21 cellular contexts compared by ENCODE assay signal in genomic region chr2:234671716-234672115, GRCh38.
"Had no signal": no experiment of that assay in that cellular context is flagged by ENCODE, and none has a peak within 500 bp of the region (broad histone marks: within the 10 kb centered on the region; RNA-seq: fewer than 3 reads in every experiment).

No MANE protein-coding gene starts in this region.

- H3K9me3 Mint-ChIP-seq: activated CD8-positive, alpha-beta T cell treated with anti-CD3 and anti-CD28 coated beads for 36 hours; activated naive CD4-positive, alpha-beta T cell treated with anti-CD3 and anti-CD28 coated beads, Interleukin-2, amount 10 ng/mL, durations not matched to agents 7 days and 5 days; activated naive CD8-positive, alpha-beta T cell treated with anti-CD3 and anti-CD28 coated beads for 36 hours; activated T-cell treated with anti-CD3 and anti-CD28 coated beads, Interleukin-2, amount 50 U/mL, for 72 hours; activated T-helper 2 cell treated with anti-CD3 and anti-CD28 coated beads, Interferon-gamma antibody, Interleukin-2, Interleukin-4, amounts not matched to agents 10 μg/mL and 5 μg/mL and 100 μg/mL, durations not matched to agents 14 hours and 24 hours and 36 hours; T-helper 1 cell treated with Interleukin-12 subunit alpha and Interleukin-12 subunit beta and Interleukin-4 antibody, amounts not matched to agents 30 μg/mL and 1 μg/mL, for 36 hours had no signal

- H3K4me1 Mint-ChIP-seq: activated naive CD4-positive, alpha-beta T cell treated with anti-CD3 and anti-CD28 coated beads, Interleukin-2, amount 10 ng/mL, durations not matched to agents 7 days and 5 days; activated naive CD8-positive, alpha-beta T cell treated with anti-CD3 and anti-CD28 coated beads for 36 hours had no signal

- H3K4me3 Mint-ChIP-seq: activated CD8-positive, alpha-beta T cell treated with anti-CD3 and anti-CD28 coated beads for 36 hours; activated naive CD4-positive, alpha-beta T cell treated with anti-CD3 and anti-CD28 coated beads, Interleukin-2, amount 10 ng/mL, durations not matched to agents 7 days and 5 days; activated naive CD8-positive, alpha-beta T cell treated with anti-CD3 and anti-CD28 coated beads for 36 hours; activated T-cell treated with anti-CD3 and anti-CD28 coated beads, Interleukin-2, amount 50 U/mL, for 72 hours; T-helper 1 cell treated with Interleukin-12 subunit alpha and Interleukin-12 subunit beta and Interleukin-4 antibody, amounts not matched to agents 30 μg/mL and 1 μg/mL, for 36 hours had no signal

- H3K27ac Mint-ChIP-seq: activated CD8-positive, alpha-beta T cell treated with anti-CD3 and anti-CD28 coated beads for 36 hours; activated naive CD4-positive, alpha-beta T cell treated with anti-CD3 and anti-CD28 coated beads, Interleukin-2, amount 10 ng/mL, durations not matched to agents 7 days and 5 days; activated naive CD8-positive, alpha-beta T cell treated with anti-CD3 and anti-CD28 coated beads for 36 hours; activated T-cell treated with anti-CD3 and anti-CD28 coated beads, Interleukin-2, amount 50 U/mL, for 72 hours; activated T-helper 2 cell treated with anti-CD3 and anti-CD28 coated beads, Interferon-gamma antibody, Interleukin-2, Interleukin-4, amounts not matched to agents 10 μg/mL and 5 μg/mL and 100 μg/mL, durations not matched to agents 14 hours and 24 hours and 36 hours; T-helper 1 cell treated with Interleukin-12 subunit alpha and Interleukin-12 subunit beta and Interleukin-4 antibody, amounts not matched to agents 30 μg/mL and 1 μg/mL, for 36 hours had no signal

- H3K9me3 ChIP-seq: Peyer's patch, SJSA1 had no signal

- H3K36me3 Mint-ChIP-seq: activated naive CD4-positive, alpha-beta T cell treated with anti-CD3 and anti-CD28 coated beads, Interleukin-2, amount 10 ng/mL, durations not matched to agents 7 days and 5 days; activated naive CD8-positive, alpha-beta T cell treated with anti-CD3 and anti-CD28 coated beads for 36 hours had no signal

- H3K36me3 ChIP-seq: Peyer's patch, SJSA1 had no signal

- H3K4me3 ChIP-seq: Peyer's patch, SJSA1 had no signal

- H3K27me3 Mint-ChIP-seq: activated CD8-positive, alpha-beta T cell treated with anti-CD3 and anti-CD28 coated beads for 36 hours had no signal

- H3K27ac ChIP-seq: Peyer's patch, RWPE1 had no signal

- H3K27me3 ChIP-seq: Peyer's patch, SJSA1 had no signal

- DNase-seq: activated CD4-positive, alpha-beta T cell treated with anti-CD3 and anti-CD28 coated beads for 4 hours; activated CD8-positive, alpha-beta memory T cell treated with anti-CD3 and anti-CD28 coated beads, Interleukin-2, amount 50 U/mL, for 4 hours; activated CD8-positive, alpha-beta T cell treated with anti-CD3 and anti-CD28 coated beads for 36 hours; activated gamma-delta T cell treated with Interleukin-2 at 50 U/mL for 16 hours; activated naive CD4-positive, alpha-beta T cell treated with anti-CD3 and anti-CD28 coated beads, Interleukin-2, amount 10 ng/mL, durations not matched to agents 7 days and 5 days; activated naive CD8-positive, alpha-beta T cell treated with anti-CD3 and anti-CD28 coated beads for 36 hours; activated T-cell treated with anti-CD3 and anti-CD28 coated beads, Interleukin-2, amount 50 U/mL, for 72 hours; NCI-H1105 treated with DMSO at 0.1 percent for 48 hours; NCI-H1436 treated with DMSO at 0.1 percent for 48 hours; NCI-H187; NCI-H2081; NCI-H446; Peyer's patch; Right ventricle myocardium superior; SW 1271 had no signal

- ATAC-seq: activated CD4-positive, CD25-positive, alpha-beta regulatory T cell treated with anti-CD3 and anti-CD28 coated beads, Interleukin-2, amount 50 U/mL, for 24 hours; activated CD8-positive, alpha-beta T cell treated with anti-CD3 and anti-CD28 coated beads for 36 hours; activated T-cell treated with anti-CD3 and anti-CD28 coated beads, Interleukin-2, amount 50 U/mL, for 72 hours; SK-N-SH treated with all-trans-retinoic acid at 6 μM for 48 hours had no signal

- H3K4me1 ChIP-seq: Peyer's patch had no signal
